16 cellular contexts compared by ENCODE assay signal in the genomic region with DNA sequence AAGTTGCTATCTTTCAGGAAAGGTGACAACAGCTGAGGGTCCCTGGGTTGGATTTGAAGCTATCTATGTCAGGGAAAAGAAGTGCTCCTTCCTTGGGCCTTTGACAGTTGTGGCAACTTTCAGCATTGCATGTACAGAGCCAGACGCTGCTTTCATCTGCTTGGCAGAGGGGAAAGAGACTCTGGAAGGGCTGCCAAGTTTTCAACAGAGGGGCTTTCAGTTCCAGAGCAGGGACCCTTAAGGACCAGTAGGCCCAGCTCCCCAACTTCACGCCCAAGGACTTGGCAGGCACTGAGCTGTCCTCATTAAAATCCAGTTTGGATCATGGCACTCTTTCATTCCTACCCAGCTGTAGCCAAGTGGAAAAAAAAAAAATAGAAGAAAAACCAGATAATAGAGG.
DNase-seq lines count a peak whose midpoint lies in the region; ATAC-seq lines count a peak whose summit lies in the region.
"Had no signal": no experiment of that assay in that cellular context is flagged by ENCODE, and none has a peak within 500 bp of the region (broad histone marks: within the 10 kb centered on the region; RNA-seq: fewer than 3 reads in every experiment).

No MANE protein-coding gene starts in this region.

- ATAC-seq in GM19395 (IDR thresholded peaks at IDR 0.05; ENCODE audit: unreplicated experiment) (no peak), GM18502 (IDR thresholded peaks at IDR 0.05; ENCODE audit: poor library complexity, unreplicated experiment) (no peak)
- ATAC-seq: K562 had no signal

- in situ Hi-C loops in G401 (cut with HindIII; ENCODE audit: low sequenced_read_pairs), result no loop called here

- DNase-seq in G401 (ENCODE audit: low spot score) (peak; percentile 34), astrocyte of the hippocampus (ENCODE audit: low read depth, low spot score) (peak; percentile 5), hypothalamus (lab: John Stamatoyannopoulos, UW) (peak in 42 of 51 donors; percentile 2 to 83 (median 36)), putamen (ENCODE audit: low spot score) (peak; percentile 74), UCSD-AML1 (lab: John Stamatoyannopoulos, UW; ENCODE audit: unreplicated experiment) (no peak)
- DNase-seq in effector CD4-positive, alpha-beta T cell, result no peak
- DNase-seq: DND-41, GDM1, NCI-H1436 treated with DMSO at 0.1 percent for 48 hours, NCI-H2081 treated with DMSO at 0.1 percent for 48 hours, NCI-H2227 treated with DMSO at 0.1 percent for 48 hours, NCI-H526, Right ventricle myocardium superior had no signal

Comparison
In these comparisons a context has a peak if more than half of its experiments do, and no peak if none do; other contexts are left out.
1. DNase-seq: peak in G401 (single experiment), astrocyte of the hippocampus (single experiment), hypothalamus (42 of 51) and putamen (single experiment); none in effector CD4-positive, alpha-beta T cell (single experiment) and UCSD-AML1 (single experiment).